Comparison of ENCODE assay signal across 8 cellular contexts in genomic region chr16:71412270-71413160, GRCh38. TPM values are rescaled to one million over a fixed set of nuclear protein-coding genes. Genes with fewer than 3 reads are reported as not detected.
DNase-seq lines count a peak whose midpoint lies in the region; ATAC-seq, FAIRE-seq and TF ChIP-seq lines count a peak whose summit lies in the region.
"Had no signal": no experiment of that assay in that cellular context is flagged by ENCODE, and none has a peak within 500 bp of the region (broad histone marks: within the 10 kb centered on the region; RNA-seq: fewer than 3 reads in every experiment).

No MANE protein-coding gene starts in this region.

- no peak for TF ChIP-seq POLR2A in GM12892 (IDR thresholded peaks at IDR 0.05; ENCODE audit: low read depth, low read length)

- no peaks in the 10 kb centered on the region for H3K36me3 Mint-ChIP-seq in activated T-cell treated with anti-CD3 and anti-CD28 coated beads, Interleukin-2, amount 50 U/mL, for 72 hours (ENCODE audit: insufficient read depth in 2 of 2)
- H3K36me3 Mint-ChIP-seq in nephron (ENCODE audit: low read depth): no peaks in the 10 kb centered on the region

- TF ChIP-seq RAD21 in Ishikawa (IDR thresholded peaks at IDR 0.05; ENCODE audit: low read depth): peak; percentile 71

- peak; percentile 92 for ATAC-seq in Panc1
- ATAC-seq in activated T-cell treated with anti-CD3 and anti-CD28 coated beads, Interleukin-2, amount 50 U/mL, for 72 hours (replicated peaks in 1 of 2): peak; percentile 71 to 79
- peak; percentile 78 for ATAC-seq in stimulated activated naive CD8-positive, alpha-beta T cell treated with anti-CD3 and anti-CD28 coated beads, Interleukin-15, amount 100 ng/mL, for 72 hours

- in situ Hi-C loops in Panc1 (cut with HindIII; ENCODE audit: low pct_unique_long_range_greater_than_20kb, low sequenced_read_pairs): no loop called here

- TF ChIP-seq CTCF in Panc1 (IDR thresholded peaks at IDR 0.05) (peak; percentile 85), fibroblast of the aortic adventitia (IDR thresholded peaks at IDR 0.05; ENCODE audit: insufficient read depth, low read length) (peak; percentile 80), nephron (IDR thresholded peaks at IDR 0.05; ENCODE audit: unreplicated experiment in 3 of 3) (peak; percentile 75 to 89 (median 88))

- peaks cover 47% of the 10 kb centered on the region for H3K27me3 Mint-ChIP-seq in activated T-cell treated with anti-CD3 and anti-CD28 coated beads, Interleukin-2, amount 50 U/mL, for 72 hours (ENCODE audit: low read depth)
- peaks cover 54% of the 10 kb centered on the region for H3K27me3 Mint-ChIP-seq in nephron (ENCODE audit: low read depth)
- H3K27me3 Mint-ChIP-seq in stimulated activated naive CD8-positive, alpha-beta T cell treated with anti-CD3 and anti-CD28 coated beads, Interleukin-15, amount 100 ng/mL, for 72 hours: peaks cover 73% of the 10 kb centered on the region

- DNase-seq in GM12892 (ENCODE audit: insufficient read length) (peak; percentile 54), Panc1 (ENCODE audit: low read depth, low spot score) (peak; percentile 50), fibroblast of the aortic adventitia (ENCODE audit: low read depth) (peak; percentile 78)
- DNase-seq in activated T-cell treated with anti-CD3 and anti-CD28 coated beads, Interleukin-2, amount 50 U/mL, for 72 hours: peak; percentile 65 to 72
- DNase-seq in stimulated activated naive CD8-positive, alpha-beta T cell treated with anti-CD3 and anti-CD28 coated beads, Interleukin-15, amount 100 ng/mL, for 72 hours: peak; percentile 59 to 60

- H3K27me3 ChIP-seq in Panc1 (ENCODE audit: control insufficient read depth, insufficient read depth, low read length): no peaks in the 10 kb centered on the region; the same call in 1 of the 2 replicates

- H3K4me3 Mint-ChIP-seq in activated T-cell treated with anti-CD3 and anti-CD28 coated beads, Interleukin-2, amount 50 U/mL, for 72 hours: peak overlapping the region in 1 of 2 donors; percentile 24
- no peak overlapping the region for H3K4me3 Mint-ChIP-seq in nephron
- H3K4me3 Mint-ChIP-seq in stimulated activated naive CD8-positive, alpha-beta T cell treated with anti-CD3 and anti-CD28 coated beads, Interleukin-15, amount 100 ng/mL, for 72 hours: peak overlapping the region in 1 of 2 donors; percentile 13

- no peaks in the 10 kb centered on the region for H3K9me3 ChIP-seq in Panc1 (ENCODE audit: control insufficient read depth, insufficient read depth, low read depth, low read length)

- FAIRE-seq in GM12892 (lab: Jason Lieb, UNC): peak; percentile 72

- H3K4me1 ChIP-seq in Panc1 (ENCODE audit: control insufficient read depth, insufficient read depth, low read length): no peaks in the 10 kb centered on the region; the same call in 1 of the 2 replicates

- H3K4me1 Mint-ChIP-seq in activated T-cell treated with anti-CD3 and anti-CD28 coated beads, Interleukin-2, amount 50 U/mL, for 72 hours (ENCODE audit: low read depth): peaks cover 10% of the 10 kb centered on the region
- no peaks in the 10 kb centered on the region for H3K4me1 Mint-ChIP-seq in nephron
- H3K4me1 Mint-ChIP-seq in stimulated activated naive CD8-positive, alpha-beta T cell treated with anti-CD3 and anti-CD28 coated beads, Interleukin-15, amount 100 ng/mL, for 72 hours: peaks cover 11% of the 10 kb centered on the region

- POLR2A ChIA-PET in Panc1 (lab: Charles Lee): no interaction called here

- H3K27ac ChIP-seq in Panc1 (ENCODE audit: low read length): no peak overlapping the region

- TF ChIP-seq EP300 in Ishikawa (IDR thresholded peaks at IDR 0.05; ENCODE audit: borderline replicate concordance): no peak

- BruUV-seq in Panc1 (replicated peaks; lab: Mats Ljungman, UMichigan): no TSS peak

- H3K27ac Mint-ChIP-seq in activated T-cell treated with anti-CD3 and anti-CD28 coated beads, Interleukin-2, amount 50 U/mL, for 72 hours: no peak overlapping the region
- no peak overlapping the region for H3K27ac Mint-ChIP-seq in nephron
- no peak overlapping the region for H3K27ac Mint-ChIP-seq in stimulated activated naive CD8-positive, alpha-beta T cell treated with anti-CD3 and anti-CD28 coated beads, Interleukin-15, amount 100 ng/mL, for 72 hours

- intact Hi-C loops in Panc1 (cut with micrococcal nuclease; ENCODE audit: unreplicated experiment): loop anchor here (2.0 to 5.0 kb wide), 2 partner anchors 86 to 130 kb away; no protein-coding TSS in a partner anchor

- H3K4me3 ChIP-seq in Panc1 (ENCODE audit: low read depth in 2 of 2, low read length in 2 of 2): peak overlapping the region in 1 of 2 experiments; percentile 20; a peak in 1 of 4 replicates
- H3K4me3 ChIP-seq in fibroblast of the aortic adventitia (ENCODE audit: low read depth, low read length): no peak overlapping the region

- CTCF ChIA-PET in Panc1 (lab: Charles Lee): interaction anchor here (1.1 to 1.3 kb wide), 2 partner anchors 85 to 87 kb away, joined by 3 to 8 read pairs; no protein-coding TSS in a partner anchor

- H3K9me3 Mint-ChIP-seq in activated T-cell treated with anti-CD3 and anti-CD28 coated beads, Interleukin-2, amount 50 U/mL, for 72 hours: no peaks in the 10 kb centered on the region
- no peaks in the 10 kb centered on the region for H3K9me3 Mint-ChIP-seq in nephron
- H3K9me3 Mint-ChIP-seq in stimulated activated naive CD8-positive, alpha-beta T cell treated with anti-CD3 and anti-CD28 coated beads, Interleukin-15, amount 100 ng/mL, for 72 hours: no peaks in the 10 kb centered on the region

- no peaks in the 10 kb centered on the region for H3K36me3 ChIP-seq in Panc1 (ENCODE audit: control insufficient read depth, insufficient read depth, low read length)

TF ChIP-seq in Ishikawa, 13 proteins besides CTCF, POLR2A, EP300 and RAD21:
- TF ChIP-seq CEBPB (IDR thresholded peaks at IDR 0.05) (no peak), MAX (IDR thresholded peaks at IDR 0.05) (peak; percentile 32; the same call in 1 of the 2 replicates)

RNA-seq across cellular contexts. Expression of gene TLE7, which starts 29.3 kb away (rescaled TPM):
- polyA plus RNA-seq in GM12892 (2012; ENCODE audit: missing spikeins): not detected
- total RNA-seq in Panc1 (2021; ENCODE audit: unreplicated experiment) (not detected), fibroblast of the aortic adventitia (ENCODE audit: low replicate concordance) (not detected in 2 replicates)
- not detected for polyA plus RNA-seq in Panc1 (2012; ENCODE audit: insufficient read length)
- not detected for total RNA-seq in activated T-cell treated with anti-CD3 and anti-CD28 coated beads, Interleukin-2, amount 50 U/mL, for 72 hours
- total RNA-seq: urinary bladder had no signal
- polyA plus RNA-seq: urinary bladder had no signal

RNA-seq across cellular contexts. Expression of gene ZNF23, which starts 49.5 kb away (rescaled TPM):
- polyA plus RNA-seq in GM12892 (2012; ENCODE audit: missing spikeins): 11.2 TPM
- total RNA-seq in Panc1 (2021; ENCODE audit: unreplicated experiment) (5.2 TPM), fibroblast of the aortic adventitia (ENCODE audit: low replicate concordance) (8.9 and 11.1 TPM in 2 replicates)
- 4.9 TPM for polyA plus RNA-seq in Panc1 (2012; ENCODE audit: insufficient read length)
- 10 to 100 TPM in 1 of 2 donors, 1 to 10 TPM in 1; 9.7 to 11.9 TPM for total RNA-seq in activated T-cell treated with anti-CD3 and anti-CD28 coated beads, Interleukin-2, amount 50 U/mL, for 72 hours

RNA-seq across cellular contexts. Expression of gene CALB2, which starts 54.0 kb away (rescaled TPM):
- polyA plus RNA-seq in GM12892 (2012; ENCODE audit: missing spikeins): not detected
- 0.59 TPM for total RNA-seq in Panc1 (2021; ENCODE audit: unreplicated experiment)
- polyA plus RNA-seq in Panc1 (2012; ENCODE audit: insufficient read length): 0.31 TPM
- total RNA-seq in activated T-cell treated with anti-CD3 and anti-CD28 coated beads, Interleukin-2, amount 50 U/mL, for 72 hours: not detected
- total RNA-seq in fibroblast of the aortic adventitia (ENCODE audit: low replicate concordance): 0.36 TPM in 1 of 2 replicates, not detected in the other
